Comparison of ENCODE assay signal across 9 cellular contexts in genomic region chr14:68401855-68402254, GRCh38.
DNase-seq lines count a peak whose midpoint lies in the region; ATAC-seq and TF ChIP-seq lines count a peak whose summit lies in the region.
"Had no signal": no experiment of that assay in that cellular context is flagged by ENCODE, and none has a peak within 500 bp of the region (broad histone marks: within the 10 kb centered on the region; RNA-seq: fewer than 3 reads in every experiment).

No MANE protein-coding gene starts in this region.

- TF ChIP-seq CTCF in OCI-LY7 (conservative IDR thresholded peaks at IDR 0.05; ENCODE audit: low read length), result no peak

- H4K20me1 ChIP-seq in OCI-LY7 (ENCODE audit: insufficient read depth, low read length), result no peaks in the 10 kb centered on the region

- peaks cover 63% of the 10 kb centered on the region for H3K4me1 ChIP-seq in OCI-LY7 (ENCODE audit: insufficient read depth, low read length, poor library complexity, severe bottlenecking)

- H3K27ac ChIP-seq in OCI-LY7 (ENCODE audit: low read depth, low read length, poor library complexity, severe bottlenecking), result peak overlapping the region; percentile 1

- BruUV-seq in OCI-LY7 (replicated peaks; lab: Mats Ljungman, UMichigan), result no TSS peak

- DNase-seq in stimulated activated naive CD8-positive, alpha-beta T cell treated with anti-CD3 and anti-CD28 coated beads, Interleukin-15, Interleukin-2, amounts not matched to agents 100 U/mL and 50 U/mL, for 24 hours, result no peak
- no peak for DNase-seq in stimulated activated naive CD8-positive, alpha-beta T cell treated with anti-CD3 and anti-CD28 coated beads, Interleukin-15, amount 100 ng/mL, for 72 hours
- peak; percentile 73 for DNase-seq in OCI-LY7 (ENCODE audit: low spot score)
- DNase-seq in activated naive CD4-positive, alpha-beta T cell treated with Interleukin-2 at 50 U/mL for 16 hours, result no peak
- no peak for DNase-seq in OCI-M1 (lab: John Stamatoyannopoulos, UW)
- DNase-seq in T-helper 2 cell, result no peak
- no peak for DNase-seq in epidermal melanocyte (ENCODE audit: insufficient read length, low spot score)

- ATAC-seq in stimulated activated naive CD8-positive, alpha-beta T cell treated with anti-CD3 and anti-CD28 coated beads, Interleukin-15, Interleukin-2, amounts not matched to agents 100 U/mL and 50 U/mL, for 24 hours, result peak; percentile 39
- no peak for ATAC-seq in stimulated activated naive CD8-positive, alpha-beta T cell treated with anti-CD3 and anti-CD28 coated beads, Interleukin-15, amount 100 ng/mL, for 72 hours
- ATAC-seq in HG02981 (IDR thresholded peaks at IDR 0.05; ENCODE audit: unreplicated experiment), result peak; percentile 67

- H3K79me2 ChIP-seq in OCI-LY7 (ENCODE audit: insufficient read depth, low read depth, low read length), result no peaks in the 10 kb centered on the region

- peak overlapping the region; percentile 42 for H3K4me2 ChIP-seq in OCI-LY7 (ENCODE audit: low read length)

- H3K9me3 ChIP-seq in OCI-LY7 (ENCODE audit: low read length), result no peaks in the 10 kb centered on the region
- H3K9me3 ChIP-seq: Peyer's patch had no signal

- no peaks in the 10 kb centered on the region for H3K9me3 Mint-ChIP-seq in stimulated activated naive CD8-positive, alpha-beta T cell treated with anti-CD3 and anti-CD28 coated beads, Interleukin-15, amount 100 ng/mL, for 72 hours

- H2AFZ ChIP-seq in OCI-LY7 (ENCODE audit: low read length), result peak overlapping the region; percentile 39; the same call in 1 of the 2 replicates

- no peaks in the 10 kb centered on the region for H3K36me3 ChIP-seq in OCI-LY7 (ENCODE audit: insufficient read depth, low read length)
- H3K36me3 ChIP-seq: Peyer's patch had no signal

- H3K4me3 ChIP-seq in OCI-LY7 (ENCODE audit: low read depth, low read length, poor library complexity, severe bottlenecking), result no peak overlapping the region
- H3K4me3 ChIP-seq: Peyer's patch had no signal

- intact Hi-C loops in OCI-LY7 (cut with micrococcal nuclease; ENCODE audit: unreplicated experiment), result no loop called here

- no peak overlapping the region for H3K4me3 Mint-ChIP-seq in stimulated activated naive CD8-positive, alpha-beta T cell treated with anti-CD3 and anti-CD28 coated beads, Interleukin-15, amount 100 ng/mL, for 72 hours

- POLR2A ChIA-PET in OCI-LY7 (lab: Charles Lee), result interaction anchor here (0.7 to 2.9 kb wide), 8 partner anchors 9 to 151 kb away, joined by 3 to 19 read pairs (median 4); no protein-coding TSS in a partner anchor

- CTCF ChIA-PET in OCI-LY7 (lab: Charles Lee; ENCODE audit: unreplicated experiment), result no interaction called here

- H3K9me2 ChIP-seq in OCI-LY7 (ENCODE audit: insufficient read depth, low read length), result no peaks in the 10 kb centered on the region

- peaks cover 40% of the 10 kb centered on the region for H3K4me1 Mint-ChIP-seq in stimulated activated naive CD8-positive, alpha-beta T cell treated with anti-CD3 and anti-CD28 coated beads, Interleukin-15, amount 100 ng/mL, for 72 hours

- no peaks in the 10 kb centered on the region for H3K27me3 Mint-ChIP-seq in stimulated activated naive CD8-positive, alpha-beta T cell treated with anti-CD3 and anti-CD28 coated beads, Interleukin-15, amount 100 ng/mL, for 72 hours

- H3K27ac Mint-ChIP-seq in stimulated activated naive CD8-positive, alpha-beta T cell treated with anti-CD3 and anti-CD28 coated beads, Interleukin-15, amount 100 ng/mL, for 72 hours, result no peak overlapping the region
